Comparison of ENCODE assay signal across 12 cellular contexts in genomic region chr18:31990823-31991222, GRCh38. TPM values are rescaled to one million over a fixed set of nuclear protein-coding genes. Genes with fewer than 3 reads are reported as not detected.
DNase-seq lines count a peak whose midpoint lies in the region; ATAC-seq and TF ChIP-seq lines count a peak whose summit lies in the region.
"Had no signal": no experiment of that assay in that cellular context is flagged by ENCODE, and none has a peak within 500 bp of the region (broad histone marks: within the 10 kb centered on the region; RNA-seq: fewer than 3 reads in every experiment).

No MANE protein-coding gene starts in this region.

- TF ChIP-seq CTCF in GM10266 (IDR thresholded peaks at IDR 0.05; ENCODE audit: control insufficient read depth, insufficient read depth, low read depth, missing control alignments) = no peak
- TF ChIP-seq CTCF in body of pancreas (IDR thresholded peaks at IDR 0.05) = no peak

- H3K9me3 ChIP-seq in body of pancreas = no peaks in the 10 kb centered on the region
- H3K9me3 ChIP-seq in mesenchymal stem cell (ENCODE audit: control insufficient read depth, low read length) = no peaks in the 10 kb centered on the region

- no peak overlapping the region for H2BK12ac ChIP-seq in mesenchymal stem cell (ENCODE audit: low read length in 2 of 2)

- WGBS in body of pancreas, 2 donors = 90 to 100% methylated on average over 2 of the region's 2 CpGs
- WGBS in mesenchymal stem cell = 92% methylated on average over 2 of the region's 2 CpGs

- H3K36me3 ChIP-seq in body of pancreas (replicated peaks in 1 of 2; ENCODE audit: insufficient read depth in 1 of 2, low read depth in 2 of 2) = no peaks in the 10 kb centered on the region
- no peaks in the 10 kb centered on the region for H3K36me3 ChIP-seq in mesenchymal stem cell (ENCODE audit: control insufficient read depth in 1 of 2, insufficient read depth in 2 of 2, low read depth in 1 of 2, low read length in 2 of 2)

- no peak overlapping the region for H3K9ac ChIP-seq in mesenchymal stem cell (ENCODE audit: low read length)

- H4K8ac ChIP-seq in mesenchymal stem cell (ENCODE audit: low read length) = no peak overlapping the region

- H3K23ac ChIP-seq in mesenchymal stem cell (ENCODE audit: low read length in 2 of 2) = no peak overlapping the region

- ATAC-seq in GM19395 (IDR thresholded peaks at IDR 0.05; ENCODE audit: unreplicated experiment) (peak; percentile 94), HG02852 (IDR thresholded peaks at IDR 0.05; ENCODE audit: unreplicated experiment) (peak; percentile 100), HG03565 (IDR thresholded peaks at IDR 0.05; ENCODE audit: unreplicated experiment) (peak; percentile 100), body of pancreas (no peak)
- ATAC-seq: right cardiac atrium had no signal

- intact Hi-C loops in body of pancreas (cut with DNase I) = no loop called here

- no peaks in the 10 kb centered on the region for H3K79me1 ChIP-seq in mesenchymal stem cell (replicated peaks; ENCODE audit: low read length, poor library complexity, severe bottlenecking)

- no peaks in the 10 kb centered on the region for H3K27me3 ChIP-seq in body of pancreas
- no peaks in the 10 kb centered on the region for H3K27me3 ChIP-seq in mesenchymal stem cell (ENCODE audit: control insufficient read depth in 1 of 2, insufficient read depth in 1 of 2, low read length in 2 of 2)

- no peak overlapping the region for H3K27ac ChIP-seq in body of pancreas
- H3K27ac ChIP-seq in mesenchymal stem cell (ENCODE audit: low read length, poor library complexity, severe bottlenecking) = no peak overlapping the region

- DNase-seq in GM10266 (ENCODE audit: extremely low spot score) = peak; percentile 44
- DNase-seq in body of pancreas = no peak
- no peak for DNase-seq in mesenchymal stem cell
- DNase-seq in stimulated activated CD4-positive, alpha-beta T cell treated with anti-CD3 and anti-CD28 coated beads, Interleukin-2, amount 100 ng/mL, for 24 hours = no peak
- no peak for DNase-seq in islet precursor cell
- DNase-seq: activated CD4-positive, alpha-beta T cell treated with anti-CD3 and anti-CD28 coated beads, Interleukin-2, amount 50 U/mL, for 1 hour; cortex of kidney; right cardiac atrium; SHP77 treated with DMSO at 0.1 percent for 48 hours had no signal

- no peak overlapping the region for H3K4ac ChIP-seq in mesenchymal stem cell (ENCODE audit: low read depth in 1 of 2, low read length in 2 of 2)

- no peak overlapping the region for H2AFZ ChIP-seq in mesenchymal stem cell (ENCODE audit: low read depth, low read length)

- H3K14ac ChIP-seq in mesenchymal stem cell (ENCODE audit: low read length in 2 of 2) = no peak overlapping the region

- H2AK5ac ChIP-seq in mesenchymal stem cell (ENCODE audit: low read length, severe bottlenecking) = no peak overlapping the region

- H3K4me3 ChIP-seq in body of pancreas = no peak overlapping the region
- no peak overlapping the region for H3K4me3 ChIP-seq in mesenchymal stem cell (ENCODE audit: insufficient read depth in 1 of 2, low read depth in 1 of 2, low read length in 2 of 2)

- H4K91ac ChIP-seq in mesenchymal stem cell (ENCODE audit: low read length) = no peak overlapping the region

- TF ChIP-seq POLR2A in body of pancreas (IDR thresholded peaks at IDR 0.05) = no peak

- no peak overlapping the region for H3K4me2 ChIP-seq in mesenchymal stem cell (ENCODE audit: low read length, poor library complexity, severe bottlenecking)

- H2BK5ac ChIP-seq in mesenchymal stem cell (ENCODE audit: low read depth, low read length, poor library complexity, severe bottlenecking) = no peak overlapping the region

- no peak overlapping the region for H2BK120ac ChIP-seq in mesenchymal stem cell (ENCODE audit: low read depth, low read length)

- H3K4me1 ChIP-seq in body of pancreas (no peaks in the 10 kb centered on the region), mesenchymal stem cell (ENCODE audit: control insufficient read depth, insufficient read depth, low read depth, low read length) (peaks cover 5% of the 10 kb centered on the region)

- no peak overlapping the region for H3K18ac ChIP-seq in mesenchymal stem cell (ENCODE audit: low read depth in 1 of 2, low read length in 2 of 2)

- H2BK15ac ChIP-seq in mesenchymal stem cell (ENCODE audit: low read depth, poor library complexity, severe bottlenecking) = no peak overlapping the region

RNA-seq across cellular contexts. Expression of gene RNF125, which starts 27.8 kb away (rescaled TPM):
- total RNA-seq in body of pancreas = 1 to 10 TPM; 2.6 to 4.9 TPM
- 0.06 TPM for polyA plus RNA-seq in mesenchymal stem cell (2013, experiment 1 of 2)
- 0.11 TPM for polyA plus RNA-seq in mesenchymal stem cell (2013, experiment 2 of 2)

RNA-seq across cellular contexts. Expression of gene TRAPPC8, which starts 47.9 kb away (rescaled TPM):
- 10 to 100 TPM; 18.7 to 20.8 TPM for total RNA-seq in body of pancreas
- 18.1 TPM for polyA plus RNA-seq in mesenchymal stem cell (2013, experiment 1 of 2)
- 15.8 TPM for polyA plus RNA-seq in mesenchymal stem cell (2013, experiment 2 of 2)
